In the genomic region with DNA sequence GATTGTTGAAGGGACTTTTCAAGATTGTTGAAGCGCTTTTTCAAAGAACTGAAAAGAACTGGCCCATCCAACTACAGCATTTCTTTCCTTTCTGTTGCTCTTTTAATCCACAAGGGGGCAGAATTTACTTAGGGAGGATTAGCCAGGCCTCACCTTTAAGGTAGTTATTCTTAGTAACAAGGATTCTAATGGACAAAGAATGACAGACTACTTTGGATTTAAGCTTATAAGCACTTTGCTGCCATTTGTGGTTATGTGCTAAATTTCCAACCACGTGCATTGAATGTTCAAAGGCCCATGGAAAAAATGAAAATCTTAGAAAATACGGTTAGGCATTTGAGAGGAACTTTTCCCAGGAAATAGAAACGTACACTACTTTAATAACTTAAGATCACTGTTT, we compare ENCODE assay signal across 8 cellular contexts. TPM values are rescaled to one million over a fixed set of nuclear protein-coding genes. Genes with fewer than 3 reads are reported as not detected.
A peak's percentile ranks its signal among the peaks of the same experiment; 100 is the strongest.
DNase-seq lines count a peak whose midpoint lies in the region; ATAC-seq, FAIRE-seq and TF ChIP-seq lines count a peak whose summit lies in the region.

No MANE protein-coding gene starts in this region.

- intact Hi-C loops in lower lobe of right lung (cut with DNase I) = loop anchor here (5.0 kb wide), 1 partner anchor 136 kb away; no protein-coding TSS in a partner anchor

- H3K9me3 ChIP-seq in OCI-LY1 (ENCODE audit: low read length) (no peaks in the 10 kb centered on the region), lower lobe of right lung (no peaks in the 10 kb centered on the region), suprapubic skin (no peaks in the 10 kb centered on the region)

- TF ChIP-seq CTCF in D721Med (IDR thresholded peaks at IDR 0.05; ENCODE audit: insufficient read depth, missing control alignments) (peak; percentile 93), OCI-LY1 (IDR thresholded peaks at IDR 0.05; ENCODE audit: low read length) (peak; percentile 67), lower lobe of right lung (IDR thresholded peaks at IDR 0.05) (peak; percentile 66), suprapubic skin (IDR thresholded peaks at IDR 0.05) (peak in 1 of 2 donors; percentile 61)

- no peaks in the 10 kb centered on the region for H3F3A ChIP-seq in OCI-LY1 (ENCODE audit: insufficient read depth, low read length)

- H3K36me3 ChIP-seq in OCI-LY1 (ENCODE audit: insufficient read depth, low read length) (no peaks in the 10 kb centered on the region), lower lobe of right lung (no peaks in the 10 kb centered on the region), suprapubic skin (no peaks in the 10 kb centered on the region)

- H3K79me2 ChIP-seq in OCI-LY1 (ENCODE audit: insufficient read depth, low read length) = no peaks in the 10 kb centered on the region

- no peak overlapping the region for H3K27ac ChIP-seq in OCI-LY1 (ENCODE audit: low read depth, low read length, poor library complexity, severe bottlenecking)
- H3K27ac ChIP-seq in lower lobe of right lung = no peak overlapping the region
- no peak overlapping the region for H3K27ac ChIP-seq in suprapubic skin

- peak; percentile 67 to 83 for ATAC-seq in lower lobe of right lung
- ATAC-seq in GM21515 (IDR thresholded peaks at IDR 0.05; ENCODE audit: unreplicated experiment) = no peak

- no peaks in the 10 kb centered on the region for H4K20me1 ChIP-seq in OCI-LY1 (ENCODE audit: insufficient read depth, low read length)

- H2AFZ ChIP-seq in OCI-LY1 (ENCODE audit: low read length) = no peak overlapping the region

- WGBS in suprapubic skin = 64% methylated on average over 4 of the region's 4 CpGs

- TF ChIP-seq POLR2A in suprapubic skin (IDR thresholded peaks at IDR 0.05) = no peak

- DNase-seq in D721Med (ENCODE audit: insufficient read length, low spot score) (peak; percentile 42), HTR-8/SVneo (ENCODE audit: insufficient read length, low spot score) (peak; percentile 64), dermis blood vessel endothelial cell (peak; percentile 62), lower lobe of right lung (no peak), suprapubic skin (ENCODE audit: low spot score in 2 of 2) (no peak), GDM1 (lab: John Stamatoyannopoulos, UW) (no peak)

- H3K4me1 ChIP-seq in OCI-LY1 (ENCODE audit: insufficient read depth, low read length, severe bottlenecking) (no peaks in the 10 kb centered on the region), lower lobe of right lung (no peaks in the 10 kb centered on the region), suprapubic skin (no peaks in the 10 kb centered on the region)

- no peaks in the 10 kb centered on the region for H3K9me2 ChIP-seq in OCI-LY1 (ENCODE audit: low read depth, low read length)

- H3K9ac ChIP-seq in OCI-LY1 (ENCODE audit: low read length) = no peak overlapping the region

- TF ChIP-seq EP300 in suprapubic skin (IDR thresholded peaks at IDR 0.05) = no peak

- H3K27me3 ChIP-seq in OCI-LY1 (ENCODE audit: insufficient read depth, low read length) (no peaks in the 10 kb centered on the region), lower lobe of right lung (ENCODE audit: low read depth) (peaks cover 3% of the 10 kb centered on the region), suprapubic skin (peaks cover 4% of the 10 kb centered on the region)

- FAIRE-seq in D721Med (lab: Jason Lieb, UNC) = peak; percentile 88
- FAIRE-seq in HTR-8/SVneo (lab: Jason Lieb, UNC) = no peak

- H3K4me3 ChIP-seq in OCI-LY1 (ENCODE audit: low read depth, low read length, poor library complexity, severe bottlenecking) (no peak overlapping the region), lower lobe of right lung (no peak overlapping the region), suprapubic skin (no peak overlapping the region)

- no peak overlapping the region for H3K4me2 ChIP-seq in OCI-LY1 (ENCODE audit: low read length)

RNA-seq across cellular contexts. Expression of a gene that starts 49.5 kb away (rescaled TPM):
- total RNA-seq in dermis blood vessel endothelial cell (1,519 and 1,672 TPM in 2 replicates), lower lobe of right lung (1,001 TPM), suprapubic skin (100 to 1,000 TPM; 212 to 708 (median 560) TPM)

Comparison
In these comparisons a context has a peak if more than half of its experiments do, and no peak if none do; other contexts are left out.
1. DNase-seq: peak in D721Med (single experiment), HTR-8/SVneo (single experiment) and dermis blood vessel endothelial cell (single experiment); none in lower lobe of right lung (single experiment), suprapubic skin (0 of 2) and GDM1 (single experiment).